Comparison of ENCODE assay signal across 8 cellular contexts in the genomic region with DNA sequence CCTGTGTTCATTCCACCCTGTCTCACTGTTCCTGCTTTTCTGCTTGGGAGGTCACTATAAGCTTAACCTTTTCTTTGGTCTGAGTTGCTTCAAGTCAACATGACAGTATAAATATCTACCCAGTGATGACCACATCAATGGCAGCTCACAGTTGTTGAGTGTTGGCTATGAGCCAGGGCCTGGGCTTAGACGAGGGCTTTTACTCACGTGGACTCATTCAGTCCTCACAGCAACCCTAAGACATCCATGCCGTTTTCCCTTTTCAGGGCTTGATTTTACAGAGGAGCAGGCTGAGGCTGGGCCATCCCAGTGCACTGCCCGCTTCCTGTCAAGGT. TPM values are rescaled to one million over a fixed set of nuclear protein-coding genes. Genes with fewer than 3 reads are reported as not detected.
DNase-seq lines count a peak whose midpoint lies in the region; ATAC-seq and TF ChIP-seq lines count a peak whose summit lies in the region.

No MANE protein-coding gene starts in this region.

- H3K27ac ChIP-seq in CD4-positive, alpha-beta T cell (ENCODE audit: low read depth, low read length) = peak overlapping the region; percentile 38

- H3K36me3 Mint-ChIP-seq in CD4-positive, alpha-beta T cell (ENCODE audit: low read depth) = peaks cover 98% of the 10 kb centered on the region
- peaks cover 0 to 96% (median 30%) of the 10 kb centered on the region in 3 donors for H3K36me3 Mint-ChIP-seq in naive thymus-derived CD8-positive, alpha-beta T cell

- peak in 8 of 10 experiments; percentile 42 to 62 (median 46) for DNase-seq in CD4-positive, alpha-beta T cell
- DNase-seq in NCI-H510A treated with DMSO at 0.1 percent for 48 hours (lab: John Stamatoyannopoulos, UW) (peak; percentile 36), dedifferentiated amniotic fluid mesenchymal stem cell (ENCODE audit: extremely low spot score) (peak; percentile 27), NCI-H1048 (lab: John Stamatoyannopoulos, UW) (no peak), LoVo (ENCODE audit: low spot score) (no peak)
- peak; percentile 42 to 77 (median 66) for DNase-seq in naive thymus-derived CD8-positive, alpha-beta T cell

- intact Hi-C loops in CD4-positive, alpha-beta T cell (cut with DNase I, micrococcal nuclease) = loop anchor here (1.0 to 10.0 kb wide), 2 partner anchors 9 to 325 kb away; no protein-coding TSS in a partner anchor

- H3K27me3 Mint-ChIP-seq in CD4-positive, alpha-beta T cell = no peaks in the 10 kb centered on the region
- H3K27me3 Mint-ChIP-seq in naive thymus-derived CD8-positive, alpha-beta T cell = no peaks in the 10 kb centered on the region

- peak overlapping the region; percentile 66 for H3K4me3 Mint-ChIP-seq in CD4-positive, alpha-beta T cell
- peak overlapping the region in 9 of 10 donors; percentile 1 to 64 (median 39) for H3K4me3 Mint-ChIP-seq in naive thymus-derived CD8-positive, alpha-beta T cell

- peak overlapping the region; percentile 97 for H3K27ac Mint-ChIP-seq in CD4-positive, alpha-beta T cell
- H3K27ac Mint-ChIP-seq in naive thymus-derived CD8-positive, alpha-beta T cell = peak overlapping the region; percentile 82 to 99 (median 93)

- POLR2A ChIA-PET in CD4-positive, alpha-beta T cell (lab: Charles Lee) = interaction anchor here (0.9 to 12.9 kb wide), 3 partner anchors 23 to 52 kb away, joined by 5 to 314 read pairs (median 5); partner anchors contain the start of gene HNRNPUL1
- POLR2A ChIA-PET in naive thymus-derived CD8-positive, alpha-beta T cell (lab: Charles Lee) = interaction anchor here (0.6 to 2.6 kb wide), 4 partner anchors 9 to 52 kb away, joined by 4 to 11 read pairs (median 10); partner anchors contain the start of gene HNRNPUL1

- peak; percentile 28 for ATAC-seq in CD4-positive, alpha-beta T cell (ENCODE audit: poor library complexity)
- peak; percentile 39 to 40 for ATAC-seq in naive thymus-derived CD8-positive, alpha-beta T cell
- ATAC-seq in GM21786 (IDR thresholded peaks at IDR 0.05; ENCODE audit: unreplicated experiment) (no peak), HG02763 (IDR thresholded peaks at IDR 0.05; ENCODE audit: unreplicated experiment) (no peak)

- no peak for TF ChIP-seq CTCF in CD4-positive, alpha-beta T cell (IDR thresholded peaks at IDR 0.05)

- H3K4me1 Mint-ChIP-seq in CD4-positive, alpha-beta T cell (ENCODE audit: low read depth) = peaks cover 99% of the 10 kb centered on the region
- peaks cover 52 to 93% (median 91%) of the 10 kb centered on the region in 4 donors for H3K4me1 Mint-ChIP-seq in naive thymus-derived CD8-positive, alpha-beta T cell

- H3K27me3 ChIP-seq in CD4-positive, alpha-beta T cell (ENCODE audit: control insufficient read depth, insufficient read depth, low read length) = no peaks in the 10 kb centered on the region

- H3K9me3 ChIP-seq in CD4-positive, alpha-beta T cell (ENCODE audit: control insufficient read depth, low read length) = no peaks in the 10 kb centered on the region

- CTCF ChIA-PET in CD4-positive, alpha-beta T cell (lab: Charles Lee) = interaction anchor here (0.6 to 2.9 kb wide), 4 partner anchors 8 to 95 kb away, joined by 3 to 21 read pairs (median 6); no protein-coding TSS in a partner anchor

- no peaks in the 10 kb centered on the region for H3K9me3 Mint-ChIP-seq in CD4-positive, alpha-beta T cell
- no peaks in the 10 kb centered on the region for H3K9me3 Mint-ChIP-seq in naive thymus-derived CD8-positive, alpha-beta T cell

RNA-seq across cellular contexts. Expression of gene CCDC97, which starts 10.2 kb away (rescaled TPM):
- 10 to 100 TPM; 27.3 to 29.7 TPM for total RNA-seq in CD4-positive, alpha-beta T cell
- total RNA-seq in naive thymus-derived CD8-positive, alpha-beta T cell = 10 to 100 TPM; 46.6 to 49.1 TPM
- 10 to 100 TPM; 15.6 to 25.0 (median 24.6) TPM for polyA plus RNA-seq in naive thymus-derived CD8-positive, alpha-beta T cell

RNA-seq across cellular contexts. Expression of gene HNRNPUL1, which starts 35.5 kb away (rescaled TPM):
- 100 to 1,000 TPM; 367 to 388 TPM for total RNA-seq in CD4-positive, alpha-beta T cell
- total RNA-seq in naive thymus-derived CD8-positive, alpha-beta T cell = 100 to 1,000 TPM; 262 to 280 TPM
- polyA plus RNA-seq in naive thymus-derived CD8-positive, alpha-beta T cell = 10 to 100 TPM; 40.7 to 67.6 (median 46.1) TPM

RNA-seq across cellular contexts. Expression of gene TGFB1, which starts 54.0 kb away (rescaled TPM):
- 100 to 1,000 TPM; 406 to 416 TPM for total RNA-seq in CD4-positive, alpha-beta T cell
- 10 to 100 TPM; 83.6 to 85.6 TPM for total RNA-seq in naive thymus-derived CD8-positive, alpha-beta T cell
- 10 to 100 TPM; 30.5 to 45.4 (median 34.5) TPM for polyA plus RNA-seq in naive thymus-derived CD8-positive, alpha-beta T cell

Comparison
In these comparisons a context has a peak if more than half of its experiments do, and no peak if none do; other contexts are left out.
1. ATAC-seq: peak in CD4-positive, alpha-beta T cell (single experiment) and naive thymus-derived CD8-positive, alpha-beta T cell (2 of 2); none in GM21786 (single experiment) and HG02763 (single experiment).
2. DNase-seq: peak in CD4-positive, alpha-beta T cell (8 of 10), NCI-H510A treated with DMSO at 0.1 percent for 48 hours (single experiment), dedifferentiated amniotic fluid mesenchymal stem cell (single experiment) and naive thymus-derived CD8-positive, alpha-beta T cell (10 of 10); none in NCI-H1048 (single experiment) and LoVo (single experiment).
3. RNA of gene TGFB1, which starts 54.0 kb away (total RNA-seq): 406 to 416 TPM in CD4-positive, alpha-beta T cell; 83.6 to 85.6 TPM in naive thymus-derived CD8-positive, alpha-beta T cell; every median in the first group is over 4 times any median in the second.